ENCODE assay signal across 1 cellular context in the genomic region with DNA sequence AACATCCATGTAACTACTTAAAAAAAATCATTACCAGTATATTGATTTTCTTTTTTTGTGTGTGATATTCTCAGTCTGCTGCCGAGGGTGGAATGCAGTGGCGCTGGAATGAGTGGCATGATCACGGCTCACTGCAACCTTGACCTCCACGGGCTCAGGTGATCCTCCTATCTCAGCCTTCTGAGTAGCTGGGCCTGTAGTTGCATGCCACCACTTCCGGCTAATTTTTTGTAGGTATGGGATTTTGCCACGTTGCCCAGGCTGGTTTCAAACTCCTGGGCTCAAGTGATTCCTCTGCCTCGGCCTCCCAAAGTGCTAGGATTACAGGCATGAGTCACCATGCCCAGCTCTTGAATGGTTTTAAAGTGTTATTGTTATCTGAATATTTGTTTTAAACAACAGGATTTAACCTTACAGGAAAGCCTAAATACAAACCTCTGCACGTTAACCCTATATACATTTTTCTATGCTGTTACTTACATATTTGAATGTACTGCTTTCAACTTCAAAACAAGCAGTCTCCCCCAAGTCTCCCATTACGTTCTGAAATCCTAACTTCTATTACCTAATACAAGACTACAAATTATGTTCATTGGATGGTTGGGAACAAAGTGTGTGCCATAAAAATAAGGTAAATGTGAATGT.
TF ChIP-seq lines count a peak whose summit lies in the region.

No MANE protein-coding gene starts in this region.

TF ChIP-seq in HepG2, 621 proteins besides CTCF, POLR2A, EP300 and RAD21 (continued from another document and continues in another):
- TF ChIP-seq, protein P1, sequence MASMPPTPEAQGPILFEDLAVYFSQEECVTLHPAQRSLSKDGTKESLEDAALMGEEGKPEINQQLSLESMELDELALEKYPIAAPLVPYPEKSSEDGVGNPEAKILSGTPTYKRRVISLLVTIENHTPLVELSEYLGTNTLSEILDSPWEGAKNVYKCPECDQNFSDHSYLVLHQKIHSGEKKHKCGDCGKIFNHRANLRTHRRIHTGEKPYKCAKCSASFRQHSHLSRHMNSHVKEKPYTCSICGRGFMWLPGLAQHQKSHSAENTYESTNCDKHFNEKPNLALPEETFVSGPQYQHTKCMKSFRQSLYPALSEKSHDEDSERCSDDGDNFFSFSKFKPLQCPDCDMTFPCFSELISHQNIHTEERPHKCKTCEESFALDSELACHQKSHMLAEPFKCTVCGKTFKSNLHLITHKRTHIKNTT (CRISPR knock-in tag; IDR thresholded peaks at IDR 0.05): no peak
- TF ChIP-seq ZKSCAN8 (CRISPR knock-in tag; IDR thresholded peaks at IDR 0.05; ENCODE audit: borderline replicate concordance) (peak; percentile 51; the same call in 1 of the 2 replicates), MYC (CRISPR knock-in tag; IDR thresholded peaks at IDR 0.05; ENCODE audit: borderline replicate concordance) (no peak), ZNF569 (CRISPR knock-in tag; IDR thresholded peaks at IDR 0.05; ENCODE audit: borderline replicate concordance) (no peak), ZNF549 (CRISPR knock-in tag; IDR thresholded peaks at IDR 0.05) (no peak), BHLHE40 (IDR thresholded peaks at IDR 0.05; ENCODE audit: low read length) (0 out of 2 replicates have a peak, but pooled peaks have one; percentile 29), ZSCAN20 (CRISPR knock-in tag; IDR thresholded peaks at IDR 0.05; ENCODE audit: borderline replicate concordance) (no peak), ZNF431 (CRISPR knock-in tag; IDR thresholded peaks at IDR 0.05; ENCODE audit: borderline replicate concordance, low read depth) (no peak), RARA (CRISPR knock-in tag; IDR thresholded peaks at IDR 0.05) (peak; percentile 81), CC2D1A (CRISPR knock-in tag; IDR thresholded peaks at IDR 0.05) (no peak), ZNF557 (CRISPR knock-in tag; IDR thresholded peaks at IDR 0.05) (no peak), MEIS1 (CRISPR knock-in tag; IDR thresholded peaks at IDR 0.05; ENCODE audit: borderline replicate concordance) (no peak), ZNF232 (CRISPR knock-in tag; IDR thresholded peaks at IDR 0.05; ENCODE audit: borderline replicate concordance) (no peak), ZNF547 (CRISPR knock-in tag; IDR thresholded peaks at IDR 0.05) (no peak), DMAP1 (CRISPR knock-in tag; IDR thresholded peaks at IDR 0.05) (no peak), ZNF121 (CRISPR knock-in tag; IDR thresholded peaks at IDR 0.05) (0 out of 2 replicates have a peak, but pooled peaks have one; percentile 16)
- TF ChIP-seq, protein P2, sequence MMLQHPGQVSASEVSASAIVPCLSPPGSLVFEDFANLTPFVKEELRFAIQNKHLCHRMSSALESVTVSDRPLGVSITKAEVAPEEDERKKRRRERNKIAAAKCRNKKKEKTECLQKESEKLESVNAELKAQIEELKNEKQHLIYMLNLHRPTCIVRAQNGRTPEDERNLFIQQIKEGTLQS (CRISPR knock-in tag; IDR thresholded peaks at IDR 0.05): no peak
- TF ChIP-seq, protein P3, sequence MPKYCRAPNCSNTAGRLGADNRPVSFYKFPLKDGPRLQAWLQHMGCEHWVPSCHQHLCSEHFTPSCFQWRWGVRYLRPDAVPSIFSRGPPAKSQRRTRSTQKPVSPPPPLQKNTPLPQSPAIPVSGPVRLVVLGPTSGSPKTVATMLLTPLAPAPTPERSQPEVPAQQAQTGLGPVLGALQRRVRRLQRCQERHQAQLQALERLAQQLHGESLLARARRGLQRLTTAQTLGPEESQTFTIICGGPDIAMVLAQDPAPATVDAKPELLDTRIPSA (CRISPR knock-in tag; IDR thresholded peaks at IDR 0.05; ENCODE audit: borderline replicate concordance): no peak
- TF ChIP-seq, protein P4, sequence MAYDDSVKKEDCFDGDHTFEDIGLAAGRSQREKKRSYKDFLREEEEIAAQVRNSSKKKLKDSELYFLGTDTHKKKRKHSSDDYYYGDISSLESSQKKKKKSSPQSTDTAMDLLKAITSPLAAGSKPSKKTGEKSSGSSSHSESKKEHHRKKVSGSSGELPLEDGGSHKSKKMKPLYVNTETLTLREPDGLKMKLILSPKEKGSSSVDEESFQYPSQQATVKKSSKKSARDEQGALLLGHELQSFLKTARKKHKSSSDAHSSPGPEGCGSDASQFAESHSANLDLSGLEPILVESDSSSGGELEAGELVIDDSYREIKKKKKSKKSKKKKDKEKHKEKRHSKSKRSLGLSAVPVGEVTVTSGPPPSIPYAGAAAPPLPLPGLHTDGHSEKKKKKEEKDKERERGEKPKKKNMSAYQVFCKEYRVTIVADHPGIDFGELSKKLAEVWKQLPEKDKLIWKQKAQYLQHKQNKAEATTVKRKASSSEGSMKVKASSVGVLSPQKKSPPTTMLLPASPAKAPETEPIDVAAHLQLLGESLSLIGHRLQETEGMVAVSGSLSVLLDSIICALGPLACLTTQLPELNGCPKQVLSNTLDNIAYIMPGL (CRISPR knock-in tag; IDR thresholded peaks at IDR 0.05; ENCODE audit: borderline replicate concordance in 1 of 2, low read depth in 1 of 2): no peak
- TF ChIP-seq, protein P5, sequence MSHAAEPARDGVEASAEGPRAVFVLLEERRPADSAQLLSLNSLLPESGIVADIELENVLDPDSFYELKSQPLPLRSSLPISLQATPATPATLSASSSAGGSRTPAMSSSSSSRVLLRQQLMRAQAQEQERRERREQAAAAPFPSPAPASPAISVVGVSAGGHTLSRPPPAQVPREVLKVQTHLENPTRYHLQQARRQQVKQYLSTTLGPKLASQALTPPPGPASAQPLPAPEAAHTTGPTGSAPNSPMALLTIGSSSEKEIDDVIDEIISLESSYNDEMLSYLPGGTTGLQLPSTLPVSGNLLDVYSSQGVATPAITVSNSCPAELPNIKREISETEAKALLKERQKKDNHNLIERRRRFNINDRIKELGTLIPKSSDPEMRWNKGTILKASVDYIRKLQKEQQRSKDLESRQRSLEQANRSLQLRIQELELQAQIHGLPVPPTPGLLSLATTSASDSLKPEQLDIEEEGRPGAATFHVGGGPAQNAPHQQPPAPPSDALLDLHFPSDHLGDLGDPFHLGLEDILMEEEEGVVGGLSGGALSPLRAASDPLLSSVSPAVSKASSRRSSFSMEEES (CRISPR knock-in tag; IDR thresholded peaks at IDR 0.05): peak; percentile 46; the same call in 1 of the 2 replicates
- TF ChIP-seq, protein P6, sequence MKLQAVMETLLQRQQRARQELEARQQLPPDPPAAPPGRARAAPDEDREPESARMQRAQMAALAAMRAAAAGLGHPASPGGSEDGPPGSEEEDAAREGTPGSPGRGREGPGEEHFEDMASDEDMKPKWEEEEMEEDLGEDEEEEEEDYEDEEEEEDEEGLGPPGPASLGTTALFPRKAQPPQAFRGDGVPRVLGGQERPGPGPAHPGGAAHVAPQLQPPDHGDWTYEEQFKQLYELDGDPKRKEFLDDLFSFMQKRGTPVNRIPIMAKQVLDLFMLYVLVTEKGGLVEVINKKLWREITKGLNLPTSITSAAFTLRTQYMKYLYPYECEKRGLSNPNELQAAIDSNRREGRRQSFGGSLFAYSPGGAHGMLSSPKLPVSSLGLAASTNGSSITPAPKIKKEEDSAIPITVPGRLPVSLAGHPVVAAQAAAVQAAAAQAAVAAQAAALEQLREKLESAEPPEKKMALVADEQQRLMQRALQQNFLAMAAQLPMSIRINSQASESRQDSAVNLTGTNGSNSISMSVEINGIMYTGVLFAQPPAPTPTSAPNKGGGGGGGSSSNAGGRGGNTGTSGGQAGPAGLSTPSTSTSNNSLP (IDR thresholded peaks at IDR 0.05; ENCODE audit: low read depth, low read length): peak; percentile 35; the same call in 1 of the 2 replicates
- TF ChIP-seq, protein P7, sequence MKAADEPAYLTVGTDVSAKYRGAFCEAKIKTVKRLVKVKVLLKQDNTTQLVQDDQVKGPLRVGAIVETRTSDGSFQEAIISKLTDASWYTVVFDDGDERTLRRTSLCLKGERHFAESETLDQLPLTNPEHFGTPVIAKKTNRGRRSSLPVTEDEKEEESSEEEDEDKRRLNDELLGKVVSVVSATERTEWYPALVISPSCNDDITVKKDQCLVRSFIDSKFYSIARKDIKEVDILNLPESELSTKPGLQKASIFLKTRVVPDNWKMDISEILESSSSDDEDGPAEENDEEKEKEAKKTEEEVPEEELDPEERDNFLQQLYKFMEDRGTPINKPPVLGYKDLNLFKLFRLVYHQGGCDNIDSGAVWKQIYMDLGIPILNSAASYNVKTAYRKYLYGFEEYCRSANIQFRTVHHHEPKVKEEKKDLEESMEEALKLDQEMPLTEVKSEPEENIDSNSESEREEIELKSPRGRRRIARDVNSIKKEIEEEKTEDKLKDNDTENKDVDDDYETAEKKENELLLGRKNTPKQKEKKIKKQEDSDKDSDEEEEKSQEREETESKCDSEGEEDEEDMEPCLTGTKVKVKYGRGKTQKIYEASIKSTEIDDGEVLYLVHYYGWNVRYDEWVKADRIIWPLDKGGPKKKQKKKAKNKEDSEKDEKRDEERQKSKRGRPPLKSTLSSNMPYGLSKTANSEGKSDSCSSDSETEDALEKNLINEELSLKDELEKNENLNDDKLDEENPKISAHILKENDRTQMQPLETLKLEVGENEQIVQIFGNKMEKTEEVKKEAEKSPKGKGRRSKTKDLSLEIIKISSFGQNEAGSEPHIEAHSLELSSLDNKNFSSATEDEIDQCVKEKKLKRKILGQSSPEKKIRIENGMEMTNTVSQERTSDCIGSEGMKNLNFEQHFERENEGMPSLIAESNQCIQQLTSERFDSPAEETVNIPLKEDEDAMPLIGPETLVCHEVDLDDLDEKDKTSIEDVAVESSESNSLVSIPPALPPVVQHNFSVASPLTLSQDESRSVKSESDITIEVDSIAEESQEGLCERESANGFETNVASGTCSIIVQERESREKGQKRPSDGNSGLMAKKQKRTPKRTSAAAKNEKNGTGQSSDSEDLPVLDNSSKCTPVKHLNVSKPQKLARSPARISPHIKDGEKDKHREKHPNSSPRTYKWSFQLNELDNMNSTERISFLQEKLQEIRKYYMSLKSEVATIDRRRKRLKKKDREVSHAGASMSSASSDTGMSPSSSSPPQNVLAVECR (CRISPR knock-in tag; IDR thresholded peaks at IDR 0.05; ENCODE audit: borderline replicate concordance): peak; percentile 16; the same call in 1 of the 2 replicates
- TF ChIP-seq, protein P8, sequence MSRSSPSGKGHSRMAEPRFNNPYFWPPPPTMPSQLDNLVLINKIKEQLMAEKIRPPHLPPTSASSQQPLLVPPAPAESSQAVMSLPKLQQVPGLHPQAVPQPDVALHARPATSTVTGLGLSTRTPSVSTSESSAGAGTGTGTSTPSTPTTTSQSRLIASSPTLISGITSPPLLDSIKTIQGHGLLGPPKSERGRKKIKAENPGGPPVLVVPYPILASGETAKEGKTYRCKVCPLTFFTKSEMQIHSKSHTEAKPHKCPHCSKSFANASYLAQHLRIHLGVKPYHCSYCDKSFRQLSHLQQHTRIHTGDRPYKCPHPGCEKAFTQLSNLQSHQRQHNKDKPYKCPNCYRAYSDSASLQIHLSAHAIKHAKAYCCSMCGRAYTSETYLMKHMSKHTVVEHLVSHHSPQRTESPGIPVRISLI (CRISPR knock-in tag; IDR thresholded peaks at IDR 0.05; ENCODE audit: borderline replicate concordance): peak; percentile 51; the same call in 1 of the 2 replicates
- TF ChIP-seq, protein P9, sequence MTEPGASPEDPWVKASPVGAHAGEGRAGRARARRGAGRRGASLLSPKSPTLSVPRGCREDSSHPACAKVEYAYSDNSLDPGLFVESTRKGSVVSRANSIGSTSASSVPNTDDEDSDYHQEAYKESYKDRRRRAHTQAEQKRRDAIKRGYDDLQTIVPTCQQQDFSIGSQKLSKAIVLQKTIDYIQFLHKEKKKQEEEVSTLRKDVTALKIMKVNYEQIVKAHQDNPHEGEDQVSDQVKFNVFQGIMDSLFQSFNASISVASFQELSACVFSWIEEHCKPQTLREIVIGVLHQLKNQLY (CRISPR knock-in tag; IDR thresholded peaks at IDR 0.05): no peak
- TF ChIP-seq, protein P10, sequence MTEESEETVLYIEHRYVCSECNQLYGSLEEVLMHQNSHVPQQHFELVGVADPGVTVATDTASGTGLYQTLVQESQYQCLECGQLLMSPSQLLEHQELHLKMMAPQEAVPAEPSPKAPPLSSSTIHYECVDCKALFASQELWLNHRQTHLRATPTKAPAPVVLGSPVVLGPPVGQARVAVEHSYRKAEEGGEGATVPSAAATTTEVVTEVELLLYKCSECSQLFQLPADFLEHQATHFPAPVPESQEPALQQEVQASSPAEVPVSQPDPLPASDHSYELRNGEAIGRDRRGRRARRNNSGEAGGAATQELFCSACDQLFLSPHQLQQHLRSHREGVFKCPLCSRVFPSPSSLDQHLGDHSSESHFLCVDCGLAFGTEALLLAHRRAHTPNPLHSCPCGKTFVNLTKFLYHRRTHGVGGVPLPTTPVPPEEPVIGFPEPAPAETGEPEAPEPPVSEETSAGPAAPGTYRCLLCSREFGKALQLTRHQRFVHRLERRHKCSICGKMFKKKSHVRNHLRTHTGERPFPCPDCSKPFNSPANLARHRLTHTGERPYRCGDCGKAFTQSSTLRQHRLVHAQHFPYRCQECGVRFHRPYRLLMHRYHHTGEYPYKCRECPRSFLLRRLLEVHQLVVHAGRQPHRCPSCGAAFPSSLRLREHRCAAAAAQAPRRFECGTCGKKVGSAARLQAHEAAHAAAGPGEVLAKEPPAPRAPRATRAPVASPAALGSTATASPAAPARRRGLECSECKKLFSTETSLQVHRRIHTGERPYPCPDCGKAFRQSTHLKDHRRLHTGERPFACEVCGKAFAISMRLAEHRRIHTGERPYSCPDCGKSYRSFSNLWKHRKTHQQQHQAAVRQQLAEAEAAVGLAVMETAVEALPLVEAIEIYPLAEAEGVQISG (CRISPR knock-in tag; IDR thresholded peaks at IDR 0.05): 0 out of 2 replicates have a peak, but pooled peaks have one; percentile 20
